ENCODE assay signal across 29 cellular contexts in the genomic region with DNA sequence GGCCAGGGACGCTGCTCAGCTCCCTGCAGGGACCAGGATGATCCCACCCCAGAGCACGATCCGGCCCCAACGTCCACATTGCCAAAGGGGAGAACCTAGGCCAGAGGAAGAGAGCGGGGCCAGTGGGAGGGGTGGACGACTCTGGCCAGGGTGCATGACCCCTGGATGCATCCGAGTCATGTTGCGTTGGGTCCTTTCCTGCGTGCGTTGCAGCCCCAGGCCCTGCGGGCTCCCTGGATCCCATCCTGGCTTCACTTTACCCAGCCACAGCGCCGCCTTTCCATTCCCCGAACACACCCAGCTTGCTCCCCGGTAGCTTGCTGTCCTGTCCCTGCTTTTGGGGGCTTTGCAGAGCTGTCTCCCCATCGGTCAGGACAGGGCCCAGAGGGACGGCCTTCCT. TPM values are rescaled to one million over a fixed set of nuclear protein-coding genes. Genes with fewer than 3 reads are reported as not detected.
"Had no signal": no experiment of that assay in that cellular context is flagged by ENCODE, and none has a peak within 500 bp of the region (broad histone marks: within the 10 kb centered on the region; RNA-seq: fewer than 3 reads in every experiment).

No MANE protein-coding gene starts in this region.

- H3K4me3 Mint-ChIP-seq: activated CD4-positive, alpha-beta memory T cell treated with anti-CD3 and anti-CD28 coated beads, Interleukin-2, amount 10 ng/mL, durations not matched to agents 7 days and 5 days; activated CD4-positive, alpha-beta T cell treated with anti-CD3 and anti-CD28 coated beads, Interleukin-2, amount 10 ng/mL, durations not matched to agents 7 days and 5 days; activated T-cell treated with anti-CD3 and anti-CD28 coated beads, Interleukin-2, amount 50 U/mL, for 24 hours; activated T-helper 17 cell treated with anti-CD3 and anti-CD28 coated beads, Interleukin-2, amount 50 U/mL, for 72 hours; mesothelial cell of epicardium; naive B cell; stimulated activated naive CD8-positive, alpha-beta T cell treated with anti-CD3 and anti-CD28 coated beads, Interleukin-15, amount 100 ng/mL, for 72 hours; T-helper 17 cell; WTC11 had no signal

- H3K27ac Mint-ChIP-seq: activated CD4-positive, alpha-beta memory T cell treated with anti-CD3 and anti-CD28 coated beads, Interleukin-2, amount 10 ng/mL, durations not matched to agents 7 days and 5 days; activated CD4-positive, alpha-beta T cell treated with anti-CD3 and anti-CD28 coated beads, Interleukin-2, amount 10 ng/mL, durations not matched to agents 7 days and 5 days; activated T-cell treated with anti-CD3 and anti-CD28 coated beads, Interleukin-2, amount 50 U/mL, for 24 hours; activated T-helper 17 cell treated with anti-CD3 and anti-CD28 coated beads, Interleukin-2, amount 50 U/mL, for 72 hours; mesothelial cell of epicardium; T-helper 17 cell; WTC11 had no signal

- H3K4me1 Mint-ChIP-seq: activated T-helper 17 cell treated with anti-CD3 and anti-CD28 coated beads, Interleukin-2, amount 50 U/mL, for 72 hours; mesothelial cell of epicardium; WTC11 had no signal

- H3K36me3 ChIP-seq: breast epithelium, transverse colon had no signal

- H3K27me3 ChIP-seq: breast epithelium, esophagus muscularis mucosa, foreskin keratinocyte, right atrium auricular region, spleen, suprapubic skin, transverse colon had no signal

- DNase-seq: activated CD4-positive, alpha-beta memory T cell treated with anti-CD3 and anti-CD28 coated beads, Interleukin-2, amount 10 ng/mL, durations not matched to agents 7 days and 5 days; activated CD4-positive, alpha-beta T cell treated with anti-CD3 and anti-CD28 coated beads for 1 hour; activated CD4-positive, alpha-beta T cell treated with anti-CD3 and anti-CD28 coated beads, Interleukin-2, amount 10 ng/mL, durations not matched to agents 7 days and 5 days; activated CD8-positive, alpha-beta memory T cell treated with anti-CD3 and anti-CD28 coated beads, Interleukin-2, amount 50 U/mL, for 48 hours; activated gamma-delta T cell treated with Interleukin-2 at 50 U/mL for 16 hours; activated naive CD4-positive, alpha-beta T cell treated with anti-CD3 and anti-CD28 coated beads, Interleukin-2, amount 50 U/mL, for 16 hours; activated T-cell treated with anti-CD3 and anti-CD28 coated beads, Interleukin-2, amount 50 U/mL, for 24 hours; amygdala; central memory CD4-positive, alpha-beta T cell; foreskin keratinocyte; islet precursor cell; left cardiac atrium; naive B cell; occipital lobe; spleen; stimulated activated naive CD8-positive, alpha-beta T cell treated with anti-CD3 and anti-CD28 coated beads, Interleukin-15, amount 100 ng/mL, for 72 hours; T-helper 17 cell; T1000; transverse colon had no signal

- ATAC-seq: activated T-helper 17 cell treated with anti-CD3 and anti-CD28 coated beads, Interleukin-2, amount 50 U/mL, for 72 hours; foreskin keratinocyte; left cardiac atrium; SK-N-SH treated with all-trans-retinoic acid at 6 μM for 48 hours; stimulated activated naive CD8-positive, alpha-beta T cell treated with anti-CD3 and anti-CD28 coated beads, Interleukin-15, amount 100 ng/mL, for 72 hours; T-helper 17 cell; WTC11 had no signal

- H3K27ac ChIP-seq: foreskin keratinocyte, right atrium auricular region, spleen, suprapubic skin, transverse colon had no signal

- H3K9me3 ChIP-seq: breast epithelium, esophagus muscularis mucosa, right atrium auricular region, spleen, suprapubic skin, transverse colon had no signal

- H3K4me1 ChIP-seq: breast epithelium, foreskin keratinocyte, suprapubic skin, transverse colon had no signal

- FAIRE-seq: urothelium cell line had no signal

- H3K4me3 ChIP-seq: breast epithelium, esophagus muscularis mucosa, right atrium auricular region, spleen, suprapubic skin, transverse colon had no signal

- H3K9me3 Mint-ChIP-seq: activated CD4-positive, alpha-beta memory T cell treated with anti-CD3 and anti-CD28 coated beads, Interleukin-2, amount 10 ng/mL, durations not matched to agents 7 days and 5 days; activated CD4-positive, alpha-beta T cell treated with anti-CD3 and anti-CD28 coated beads, Interleukin-2, amount 10 ng/mL, durations not matched to agents 7 days and 5 days; activated T-cell treated with anti-CD3 and anti-CD28 coated beads, Interleukin-2, amount 50 U/mL, for 24 hours; activated T-helper 17 cell treated with anti-CD3 and anti-CD28 coated beads, Interleukin-2, amount 50 U/mL, for 72 hours; mesothelial cell of epicardium; stimulated activated naive CD8-positive, alpha-beta T cell treated with anti-CD3 and anti-CD28 coated beads, Interleukin-15, amount 100 ng/mL, for 72 hours; WTC11 had no signal

- H3K27me3 Mint-ChIP-seq: activated CD4-positive, alpha-beta memory T cell treated with anti-CD3 and anti-CD28 coated beads, Interleukin-2, amount 10 ng/mL, durations not matched to agents 7 days and 5 days; activated CD4-positive, alpha-beta T cell treated with anti-CD3 and anti-CD28 coated beads, Interleukin-2, amount 10 ng/mL, durations not matched to agents 7 days and 5 days; activated T-cell treated with anti-CD3 and anti-CD28 coated beads, Interleukin-2, amount 50 U/mL, for 24 hours; activated T-helper 17 cell treated with anti-CD3 and anti-CD28 coated beads, Interleukin-2, amount 50 U/mL, for 72 hours; naive B cell; stimulated activated naive CD8-positive, alpha-beta T cell treated with anti-CD3 and anti-CD28 coated beads, Interleukin-15, amount 100 ng/mL, for 72 hours; T-helper 17 cell had no signal

RNA-seq across cellular contexts. Expression of a gene that starts 10.5 kb away (rescaled TPM):
- total RNA-seq: activated CD4-positive, alpha-beta memory T cell treated with anti-CD3 and anti-CD28 coated beads, Interleukin-2, amount 10 ng/mL, durations not matched to agents 7 days and 5 days; activated CD4-positive, alpha-beta T cell treated with anti-CD3 and anti-CD28 coated beads, Interleukin-2, amount 10 ng/mL, durations not matched to agents 7 days and 5 days; T-helper 17 cell had no signal
- polyA plus RNA-seq: neural cell had no signal

RNA-seq across cellular contexts. Expression of a gene that starts 27.2 kb away (rescaled TPM):
- total RNA-seq: activated CD4-positive, alpha-beta memory T cell treated with anti-CD3 and anti-CD28 coated beads, Interleukin-2, amount 10 ng/mL, durations not matched to agents 7 days and 5 days; activated CD4-positive, alpha-beta T cell treated with anti-CD3 and anti-CD28 coated beads, Interleukin-2, amount 10 ng/mL, durations not matched to agents 7 days and 5 days; foreskin keratinocyte; T-helper 17 cell had no signal
- polyA plus RNA-seq: foreskin keratinocyte had no signal

RNA-seq across cellular contexts. Expression of a gene that starts 32.0 kb away (rescaled TPM):
- total RNA-seq: occipital lobe had no signal
- polyA plus RNA-seq: neural cell had no signal
